ENCODE assay signal across 11 cellular contexts in genomic region chr5:141822134-141822533, GRCh38. TPM values are rescaled to one million over a fixed set of nuclear protein-coding genes. Genes with fewer than 3 reads are reported as not detected.
A peak's percentile ranks its signal among the peaks of the same experiment; 100 is the strongest.
DNase-seq lines count a peak whose midpoint lies in the region; ATAC-seq and TF ChIP-seq lines count a peak whose summit lies in the region.
"Had no signal": no experiment of that assay in that cellular context is flagged by ENCODE, and none has a peak within 500 bp of the region (broad histone marks: within the 10 kb centered on the region; RNA-seq: fewer than 3 reads in every experiment).

No MANE protein-coding gene starts in this region.

- POLR2A ChIA-PET in SK-N-SH (lab: Yijun Ruan, JAX) = interaction anchor here (0.8 to 1.7 kb wide), 2 partner anchors 28 to 59 kb away, joined by 3 read pairs; no protein-coding TSS in a partner anchor

- TF ChIP-seq RAD21 in SK-N-SH (IDR thresholded peaks at IDR 0.05; ENCODE audit: low read length) = no peak

- no peak overlapping the region for H3K27ac Mint-ChIP-seq in immature natural killer cell
- H3K27ac Mint-ChIP-seq: activated CD4-positive, alpha-beta memory T cell treated with anti-CD3 and anti-CD28 coated beads for 36 hours had no signal

- no peak overlapping the region for H3K4me3 Mint-ChIP-seq in immature natural killer cell
- H3K4me3 Mint-ChIP-seq: activated CD4-positive, alpha-beta memory T cell treated with anti-CD3 and anti-CD28 coated beads for 36 hours; central memory CD8-positive, alpha-beta T cell had no signal

- 60% methylated on average over 1 of the region's 2 CpGs for WGBS in SK-N-SH (ENCODE audit: low lambda C conversion rate)

- H3K4me3 ChIP-seq in SK-N-SH (ENCODE audit: low read depth in 2 of 2, low read length in 1 of 2) = no peak overlapping the region
- no peak overlapping the region for H3K4me3 ChIP-seq in skeletal muscle cell (ENCODE audit: low read depth, low read length)

- no peaks in the 10 kb centered on the region for H3K36me3 Mint-ChIP-seq in immature natural killer cell
- H3K36me3 Mint-ChIP-seq: activated CD4-positive, alpha-beta memory T cell treated with anti-CD3 and anti-CD28 coated beads for 36 hours had no signal

- H3K9me3 ChIP-seq in SK-N-SH = no peaks in the 10 kb centered on the region

- H3K9me3 Mint-ChIP-seq in immature natural killer cell = no peaks in the 10 kb centered on the region
- H3K9me3 Mint-ChIP-seq: activated CD4-positive, alpha-beta memory T cell treated with anti-CD3 and anti-CD28 coated beads for 36 hours; central memory CD8-positive, alpha-beta T cell had no signal

- peaks cover 7% of the 10 kb centered on the region; the same call in 1 of the 2 replicates for H3K27me3 ChIP-seq in SK-N-SH (ENCODE audit: insufficient read depth)

- CTCF ChIA-PET in SK-N-SH (lab: Yijun Ruan, JAX) = interaction anchor here (1.1 to 20.2 kb wide), 6 partner anchors 9 to 138 kb away, joined by 3 to 447 read pairs (median 66); partner anchors contain the start of gene PCDH1

- H3K27me3 Mint-ChIP-seq in immature natural killer cell (ENCODE audit: low read depth in 3 of 3) = peaks cover 0 to 4% (median 3%) of the 10 kb centered on the region in 3 donors

- H3K4me1 Mint-ChIP-seq in immature natural killer cell = no peaks in the 10 kb centered on the region
- H3K4me1 Mint-ChIP-seq: central memory CD8-positive, alpha-beta T cell had no signal

- H3K36me3 ChIP-seq in SK-N-SH (replicated peaks in 1 of 2; ENCODE audit: control insufficient read depth in 1 of 2, insufficient read depth in 2 of 2, low read length in 1 of 2) = no peaks in the 10 kb centered on the region

- peaks cover 8 to 38% of the 10 kb centered on the region in 2 experiments; a peak in 2 of 4 replicates for H3K4me1 ChIP-seq in SK-N-SH (ENCODE audit: control insufficient read depth in 1 of 2, insufficient read depth in 2 of 2, low read depth in 1 of 2, low read length in 1 of 2)

- H3K4me2 ChIP-seq in SK-N-SH = no peak overlapping the region

- H3F3A ChIP-seq in SK-N-SH (replicated peaks; ENCODE audit: insufficient read depth) = no peaks in the 10 kb centered on the region

- peak; percentile 44 for DNase-seq in EL
- DNase-seq in SK-N-SH = no peak
- DNase-seq in fibroblast of the conjunctiva (ENCODE audit: low read depth) = peak; percentile 76
- peak; percentile 44 for DNase-seq in skeletal muscle cell (ENCODE audit: low read depth)
- no peak for DNase-seq in immature natural killer cell
- DNase-seq in NCI-H748 (lab: John Stamatoyannopoulos, UW; ENCODE audit: unreplicated experiment) = no peak
- DNase-seq in mesenteric fat pad (ENCODE audit: low spot score) = no peak
- DNase-seq: activated CD4-positive, alpha-beta memory T cell treated with anti-CD3 and anti-CD28 coated beads for 36 hours; KBM-7 had no signal

- H4K20me1 ChIP-seq in SK-N-SH (ENCODE audit: insufficient read depth) = no peaks in the 10 kb centered on the region

- TF ChIP-seq CTCF in SK-N-SH (IDR thresholded peaks at IDR 0.05) = no peak

- no peaks in the 10 kb centered on the region for H3K79me2 ChIP-seq in SK-N-SH (ENCODE audit: insufficient read depth)

- H3K9me2 ChIP-seq in SK-N-SH = no peaks in the 10 kb centered on the region

- peak overlapping the region; percentile 79; the same call in 1 of the 2 replicates for H2AFZ ChIP-seq in SK-N-SH (ENCODE audit: low read depth)

- no peak for TF ChIP-seq EP300 in SK-N-SH (IDR thresholded peaks at IDR 0.05; ENCODE audit: borderline replicate concordance in 1 of 2, low read depth in 1 of 2, low read length in 1 of 2)

- H3K9ac ChIP-seq in SK-N-SH = no peak overlapping the region

- H3K27ac ChIP-seq in SK-N-SH (ENCODE audit: low read depth in 2 of 2, low read length in 1 of 2) = peak overlapping the region; percentile 61 to 64; a peak in 2 of 4 replicates

- ATAC-seq in GM18502 (IDR thresholded peaks at IDR 0.05; ENCODE audit: poor library complexity, unreplicated experiment) = no peak

TF ChIP-seq in SK-N-SH, 30 proteins besides CTCF, POLR2A, EP300 and RAD21 (continues in another document):
- TF ChIP-seq SIN3A (IDR thresholded peaks at IDR 0.05; ENCODE audit: borderline replicate concordance, low read depth, low read length) (no peak), RXRA (IDR thresholded peaks at IDR 0.05; ENCODE audit: borderline replicate concordance, low read depth) (no peak), USF2 (IDR thresholded peaks at IDR 0.05; ENCODE audit: borderline replicate concordance, low read depth, low read length) (no peak), RCOR1 (IDR thresholded peaks at IDR 0.05; ENCODE audit: low read length) (no peak), IRF3 (IDR thresholded peaks at IDR 0.05; ENCODE audit: low read depth, low read length) (no peak), REST (IDR thresholded peaks at IDR 0.05; ENCODE audit: low read depth, low read length) (no peak), EZH2phosphoT487 (IDR thresholded peaks at IDR 0.05; ENCODE audit: borderline replicate concordance, low read depth) (no peak), FOXJ3 (CRISPR knock-in tag; IDR thresholded peaks at IDR 0.05) (no peak), MEF2A (IDR thresholded peaks at IDR 0.05; ENCODE audit: borderline replicate concordance, low read depth) (no peak), FOXM1 (IDR thresholded peaks at IDR 0.05; ENCODE audit: low read depth) (no peak), NFIC (IDR thresholded peaks at IDR 0.05; ENCODE audit: borderline replicate concordance) (no peak), RFX5 (IDR thresholded peaks at IDR 0.05; ENCODE audit: low read length) (no peak), MXI1 (IDR thresholded peaks at IDR 0.05; ENCODE audit: low read depth, low read length) (no peak), MAX (IDR thresholded peaks at IDR 0.05; ENCODE audit: low read depth) (no peak), GABPA (IDR thresholded peaks at IDR 0.05; ENCODE audit: low read depth) (no peak), USF1 (IDR thresholded peaks at IDR 0.05; ENCODE audit: borderline replicate concordance, low read depth) (no peak)

RNA-seq across cellular contexts. Expression of gene PCDH1, which starts 56.1 kb away (rescaled TPM):
- polyA plus RNA-seq in SK-N-SH (2012; rRNA removed) = 0.08 and 0.10 TPM in 2 replicates
- polyA plus RNA-seq in SK-N-SH (2012; cell fraction: cytosol; rRNA removed) = 0.06 and 0.13 TPM in 2 replicates
- polyA plus RNA-seq in SK-N-SH (2012; cell fraction: nucleus; rRNA removed) = 0.05 and 0.31 TPM in 2 replicates
- 10 to 100 TPM; 19.0 to 26.7 (median 21.8) TPM for polyA plus RNA-seq in immature natural killer cell
- total RNA-seq in mesenteric fat pad = 43.8 TPM
- total RNA-seq: activated CD4-positive, alpha-beta memory T cell treated with anti-CD3 and anti-CD28 coated beads for 36 hours had no signal

Comparison
In these comparisons a context has a peak if more than half of its experiments do, and no peak if none do; other contexts are left out.
1. DNase-seq: peak in EL (single experiment), fibroblast of the conjunctiva (single experiment) and skeletal muscle cell (single experiment); none in SK-N-SH (single experiment), immature natural killer cell (0 of 3), NCI-H748 (single experiment) and mesenteric fat pad (single experiment).
2. RNA of gene PCDH1, which starts 56.1 kb away (polyA plus RNA-seq): 19.0 to 26.7 TPM in immature natural killer cell; 0.05 to 0.31 TPM in SK-N-SH; every median in the first group is over 10 times any median in the second.